In the genomic region with DNA sequence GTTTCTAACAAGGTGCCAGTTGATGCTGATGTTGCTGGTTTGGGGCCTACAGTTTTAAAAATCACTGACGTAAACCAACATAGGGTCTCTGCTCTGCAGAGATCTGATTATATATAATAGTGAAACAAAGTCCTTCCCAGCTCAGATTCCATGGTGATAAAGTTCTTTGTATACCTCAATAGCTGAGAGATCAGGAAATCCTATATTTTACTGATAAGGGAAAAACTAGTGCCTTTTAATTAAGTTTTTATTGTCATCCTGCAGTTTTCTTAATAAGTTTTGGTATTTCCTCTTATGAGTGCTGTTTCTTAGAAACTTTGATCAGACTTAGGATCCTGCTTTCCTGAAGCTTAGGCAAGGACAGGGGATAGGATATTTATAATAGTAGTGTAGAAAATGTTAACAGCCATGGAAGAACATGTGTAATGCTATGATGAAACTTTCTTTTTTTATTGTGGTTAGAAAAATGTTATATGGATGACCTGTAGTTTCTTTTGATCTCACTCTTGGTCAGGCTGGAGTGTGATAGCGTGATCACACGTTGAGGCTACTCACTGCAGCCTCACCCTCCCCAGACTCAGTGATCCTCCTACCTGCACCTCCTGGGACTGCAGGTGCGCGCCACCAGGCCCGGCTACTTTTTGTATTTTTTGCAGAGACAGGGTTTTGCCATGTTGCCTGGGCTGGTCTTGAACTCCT, we compare ENCODE assay signal across 1 cellular context.
TF ChIP-seq lines count a peak whose summit lies in the region.

No MANE protein-coding gene starts in this region.

TF ChIP-seq in HepG2, 621 proteins besides CTCF, POLR2A, EP300 and RAD21:
- TF ChIP-seq, protein P1, sequence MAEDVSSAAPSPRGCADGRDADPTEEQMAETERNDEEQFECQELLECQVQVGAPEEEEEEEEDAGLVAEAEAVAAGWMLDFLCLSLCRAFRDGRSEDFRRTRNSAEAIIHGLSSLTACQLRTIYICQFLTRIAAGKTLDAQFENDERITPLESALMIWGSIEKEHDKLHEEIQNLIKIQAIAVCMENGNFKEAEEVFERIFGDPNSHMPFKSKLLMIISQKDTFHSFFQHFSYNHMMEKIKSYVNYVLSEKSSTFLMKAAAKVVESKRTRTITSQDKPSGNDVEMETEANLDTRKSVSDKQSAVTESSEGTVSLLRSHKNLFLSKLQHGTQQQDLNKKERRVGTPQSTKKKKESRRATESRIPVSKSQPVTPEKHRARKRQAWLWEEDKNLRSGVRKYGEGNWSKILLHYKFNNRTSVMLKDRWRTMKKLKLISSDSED (CRISPR knock-in tag; IDR thresholded peaks at IDR 0.05): no peak
- TF ChIP-seq ZBTB21 (CRISPR knock-in tag; IDR thresholded peaks at IDR 0.05) (no peak), TBP (CRISPR knock-in tag; IDR thresholded peaks at IDR 0.05) (no peak), POLR2AphosphoS2 (IDR thresholded peaks at IDR 0.05; ENCODE audit: low read depth, low read length) (no peak), ZNF460 (CRISPR knock-in tag; IDR thresholded peaks at IDR 0.05; ENCODE audit: borderline replicate concordance) (no peak), ZSCAN21 (CRISPR knock-in tag; IDR thresholded peaks at IDR 0.05; ENCODE audit: borderline replicate concordance) (no peak), SRF (IDR thresholded peaks at IDR 0.05; ENCODE audit: low read depth, low read length) (no peak)
